In genomic region chr3:87461036-87461435, GRCh38 we compare ENCODE assay signal across 29 cellular contexts.
"Had no signal": no experiment of that assay in that cellular context is flagged by ENCODE, and none has a peak within 500 bp of the region (broad histone marks: within the 10 kb centered on the region; RNA-seq: fewer than 3 reads in every experiment).

No MANE protein-coding gene starts in this region.

- H3K4me3 Mint-ChIP-seq: activated CD4-positive, alpha-beta T cell treated with anti-CD3 and anti-CD28 coated beads for 36 hours; activated naive CD8-positive, alpha-beta T cell; activated T-cell treated with anti-CD3 and anti-CD28 coated beads, Interleukin-2, amount 50 U/mL, for 24 hours; activated T-helper 17 cell treated with anti-CD3 and anti-CD28 coated beads, Interleukin-2, amount 50 U/mL, for 72 hours; immature natural killer cell; nephron progenitor cell; stimulated activated memory B cell treated with anti-CD40 and anti-IgM and Interleukin-4, amounts not matched to agents 10 μg/mL and 1 μg/mL and 100 μg/mL, for 72 hours; T-cell; T-helper 2 cell treated with Interferon-gamma antibody and Interleukin-4, amounts not matched to agents 5 μg/mL and 100 μg/mL, for 36 hours had no signal

- H2AFZ ChIP-seq: parathyroid adenoma had no signal

- H3K9ac ChIP-seq: parathyroid adenoma had no signal

- H3K36me3 Mint-ChIP-seq: activated naive CD8-positive, alpha-beta T cell; stimulated activated memory B cell treated with anti-CD40 and anti-IgM and Interleukin-4, amounts not matched to agents 10 μg/mL and 1 μg/mL and 100 μg/mL, for 72 hours; T-cell had no signal

- H3K4me3 ChIP-seq: adrenal gland, ascending aorta, right lobe of liver, skin epidermis, stomach, suprapubic skin, tibial nerve had no signal

- ATAC-seq: activated CD4-positive, alpha-beta T cell treated with anti-CD3 and anti-CD28 coated beads for 36 hours; activated T-helper 17 cell treated with anti-CD3 and anti-CD28 coated beads, Interleukin-2, amount 50 U/mL, for 72 hours; left ventricle myocardium superior; right lobe of liver; stimulated activated memory B cell treated with anti-CD40 and anti-IgM and Interleukin-4, amounts not matched to agents 10 μg/mL and 1 μg/mL and 100 μg/mL, for 72 hours; T-cell had no signal

- H3K4me1 ChIP-seq: adrenal gland, ascending aorta, parathyroid adenoma, right lobe of liver, stomach, suprapubic skin, tibial nerve had no signal

- H3K27ac Mint-ChIP-seq: activated CD4-positive, alpha-beta T cell treated with anti-CD3 and anti-CD28 coated beads for 36 hours; activated naive CD8-positive, alpha-beta T cell; activated T-cell treated with anti-CD3 and anti-CD28 coated beads, Interleukin-2, amount 50 U/mL, for 24 hours; activated T-helper 17 cell treated with anti-CD3 and anti-CD28 coated beads, Interleukin-2, amount 50 U/mL, for 72 hours; immature natural killer cell; nephron progenitor cell; stimulated activated memory B cell treated with anti-CD40 and anti-IgM and Interleukin-4, amounts not matched to agents 10 μg/mL and 1 μg/mL and 100 μg/mL, for 72 hours; T-cell; T-helper 2 cell treated with Interferon-gamma antibody and Interleukin-4, amounts not matched to agents 5 μg/mL and 100 μg/mL, for 36 hours had no signal

- H3K27me3 Mint-ChIP-seq: activated CD4-positive, alpha-beta T cell treated with anti-CD3 and anti-CD28 coated beads for 36 hours; activated naive CD8-positive, alpha-beta T cell; activated T-cell treated with anti-CD3 and anti-CD28 coated beads, Interleukin-2, amount 50 U/mL, for 24 hours had no signal

- H3K79me2 ChIP-seq: parathyroid adenoma had no signal

- H3K27ac ChIP-seq: adrenal gland, ascending aorta, parathyroid adenoma, right lobe of liver, skin epidermis, stomach, suprapubic skin, tibial nerve had no signal

- H3K9me3 ChIP-seq: adrenal gland, right lobe of liver, suprapubic skin had no signal

- H3K27me3 ChIP-seq: adrenal gland, ascending aorta, right lobe of liver, stomach, suprapubic skin, tibial nerve had no signal

- FAIRE-seq: TTC549, urothelium cell line had no signal

- H3K36me3 ChIP-seq: adrenal gland, ascending aorta, right lobe of liver, stomach, suprapubic skin, tibial nerve had no signal

- DNase-seq: activated CD4-positive, alpha-beta T cell treated with anti-CD3 and anti-CD28 coated beads for 36 hours; activated CD4-positive, alpha-beta T cell treated with anti-CD3 and anti-CD28 coated beads, Interleukin-2, amount 50 U/mL, for 4 hours; activated CD8-positive, alpha-beta memory T cell treated with anti-CD3 and anti-CD28 coated beads for 24 hours; activated CD8-positive, alpha-beta memory T cell treated with anti-CD3 and anti-CD28 coated beads, Interleukin-2, amount 50 U/mL, for 4 hours; activated naive CD4-positive, alpha-beta T cell; activated T-cell treated with anti-CD3 and anti-CD28 coated beads, Interleukin-2, amount 50 U/mL, for 24 hours; adrenal gland; cerebellar nuclear complex; erythroblast; foreskin melanocyte; immature natural killer cell; left ventricle myocardium superior; midbrain; nephron progenitor cell; right lobe of liver; stimulated activated CD4-positive, alpha-beta T cell treated with anti-CD3 and anti-CD28 coated beads, Interleukin-1b, Interleukin-23, amount 100 ng/mL, for 48 hours; stomach; T-cell had no signal

- H3K9me3 Mint-ChIP-seq: T-helper 2 cell treated with Interferon-gamma antibody and Interleukin-4, amounts not matched to agents 5 μg/mL and 100 μg/mL, for 36 hours had no signal

- H3K4me1 Mint-ChIP-seq: activated CD4-positive, alpha-beta T cell treated with anti-CD3 and anti-CD28 coated beads for 36 hours; activated T-helper 17 cell treated with anti-CD3 and anti-CD28 coated beads, Interleukin-2, amount 50 U/mL, for 72 hours; immature natural killer cell; nephron progenitor cell; stimulated activated memory B cell treated with anti-CD40 and anti-IgM and Interleukin-4, amounts not matched to agents 10 μg/mL and 1 μg/mL and 100 μg/mL, for 72 hours; T-cell had no signal
